8 cellular contexts compared by ENCODE assay signal in genomic region chr1:110035236-110035752, GRCh38. TPM values are rescaled to one million over a fixed set of nuclear protein-coding genes. Genes with fewer than 3 reads are reported as not detected.
DNase-seq lines count a peak whose midpoint lies in the region; ATAC-seq and TF ChIP-seq lines count a peak whose summit lies in the region.

No MANE protein-coding gene starts in this region.

- no peak for TF ChIP-seq POLR2A in NB4 (IDR thresholded peaks at IDR 0.05; ENCODE audit: extremely low read depth, insufficient read length)

- H3K4me1 ChIP-seq in cardiac muscle cell (ENCODE audit: low read depth), result peaks cover 8% of the 10 kb centered on the region

- no peaks in the 10 kb centered on the region for H3K9me3 ChIP-seq in cardiac muscle cell (ENCODE audit: low read depth)

- peaks cover 20% of the 10 kb centered on the region for H3K36me3 ChIP-seq in cardiac muscle cell

- ATAC-seq in left cardiac atrium (no peak), GM18520 (IDR thresholded peaks at IDR 0.05; ENCODE audit: unreplicated experiment) (no peak)

- no peak for TF ChIP-seq CTCF in cardiac muscle cell (IDR thresholded peaks at IDR 0.05; ENCODE audit: low read depth, low read length)
- TF ChIP-seq CTCF in NB4 (IDR thresholded peaks at IDR 0.05; ENCODE audit: low read depth, low read length), result no peak
- TF ChIP-seq CTCF in choroid plexus epithelial cell (conservative IDR thresholded peaks at IDR 0.05; ENCODE audit: low read depth, low read length), result no peak
- no peak for TF ChIP-seq CTCF in GM13976 (IDR thresholded peaks at IDR 0.05; ENCODE audit: borderline replicate concordance, control extremely low read depth, extremely low read depth, insufficient read depth, missing control alignments)

- DNase-seq in cardiac muscle cell (ENCODE audit: low read depth in 1 of 2, low spot score in 1 of 2) (no peak), left cardiac atrium (no peak), NB4 (ENCODE audit: low read depth) (no peak), choroid plexus epithelial cell (ENCODE audit: low read depth) (no peak), myocyte (ENCODE audit: low read depth) (peak; percentile 39), GM13976 (ENCODE audit: low spot score) (no peak)
- DNase-seq in activated CD4-positive, alpha-beta T cell treated with anti-CD3 and anti-CD28 coated beads for 48 hours, result no peak

- no peaks in the 10 kb centered on the region for H3K27me3 ChIP-seq in cardiac muscle cell

- peak overlapping the region; percentile 96 for H3K27ac ChIP-seq in cardiac muscle cell

- in situ Hi-C loops in GM13976 (cut with MboI; ENCODE audit: low sequenced_read_pairs, unreplicated experiment), result no loop called here

- intact Hi-C loops in left cardiac atrium (cut with DNase I), result no loop called here

- H3K4me3 ChIP-seq in cardiac muscle cell (peak overlapping the region; percentile 98), NB4 (ENCODE audit: low read depth, low read length) (peak overlapping the region; percentile 92), choroid plexus epithelial cell (ENCODE audit: low read depth, low read length) (peak overlapping the region; percentile 82)

RNA-seq across cellular contexts. Expression of gene STRIP1, which starts 0.9 kb away (rescaled TPM):
- 70.9 and 78.3 TPM in 2 replicates for total RNA-seq in cardiac muscle cell
- polyA plus RNA-seq in cardiac muscle cell, result 40.2 and 57.8 TPM in 2 replicates
- 10 to 100 TPM; 18.2 to 19.0 TPM for total RNA-seq in left cardiac atrium
- total RNA-seq in myocyte, result 50.9 and 53.1 TPM in 2 replicates
- 37.6 TPM for polyA plus RNA-seq in myocyte (2012)

RNA-seq across cellular contexts. Expression of gene ALX3, which starts 35.2 kb away (rescaled TPM):
- total RNA-seq in cardiac muscle cell (0.11 and 1.1 TPM in 2 replicates), left cardiac atrium (not detected), myocyte (not detected in 2 replicates)
- not detected in 2 replicates for polyA plus RNA-seq in cardiac muscle cell
- polyA plus RNA-seq in myocyte (2012), result not detected

RNA-seq across cellular contexts. Expression of gene AHCYL1, which starts 50.7 kb away (rescaled TPM):
- total RNA-seq in cardiac muscle cell (34.2 and 49.0 TPM in 2 replicates), left cardiac atrium (10 to 100 TPM; 42.9 to 55.7 TPM), myocyte (36.3 and 41.5 TPM in 2 replicates)
- 82.7 and 106 TPM in 2 replicates for polyA plus RNA-seq in cardiac muscle cell
- polyA plus RNA-seq in myocyte (2012), result 90.9 TPM
